In the genomic region with DNA sequence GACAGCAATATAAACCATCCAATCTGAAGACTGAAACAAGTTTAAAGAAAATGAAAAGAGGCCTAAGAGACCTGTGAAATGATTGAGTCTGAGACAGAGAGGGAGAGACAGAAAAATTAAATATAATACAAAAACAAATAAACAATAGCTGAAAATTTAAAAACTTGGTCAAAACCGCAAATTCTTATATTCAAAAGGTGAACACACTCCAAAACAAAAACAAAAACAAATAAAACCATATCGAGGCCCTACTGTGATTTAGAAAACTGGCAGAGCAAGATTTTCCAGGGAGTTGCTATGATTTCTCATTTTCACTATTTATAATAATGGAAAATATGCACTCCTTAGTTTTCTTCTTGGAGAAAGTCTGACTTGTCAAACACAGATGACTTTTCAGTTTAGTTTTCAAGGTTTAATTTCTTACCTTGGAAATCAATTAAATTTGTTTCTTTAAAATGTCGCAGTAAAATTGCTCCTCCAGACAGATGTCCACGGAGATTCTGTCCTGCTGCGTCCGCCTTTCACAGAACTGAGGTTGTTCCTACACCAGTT, we compare ENCODE assay signal across 8 cellular contexts.
DNase-seq lines count a peak whose midpoint lies in the region; ATAC-seq lines count a peak whose summit lies in the region.

No MANE protein-coding gene starts in this region.

- peak overlapping the region; percentile 86 for H3K4me3 ChIP-seq in iPS-15b (ENCODE audit: low read depth, low read length)

- peak overlapping the region; percentile 90 for H3K4me3 Mint-ChIP-seq in activated CD8-positive, alpha-beta T cell treated with anti-CD3 and anti-CD28 coated beads, Interleukin-2, amount 10 ng/mL, durations not matched to agents 7 days and 5 days
- H3K4me3 Mint-ChIP-seq in stimulated activated naive B cell treated with anti-CD40 and anti-IgM and Interleukin-4, amounts not matched to agents 10 μg/mL and 1 μg/mL and 100 μg/mL, for 72 hours: peak overlapping the region; percentile 88 to 97

- CTCF ChIA-PET in activated CD8-positive, alpha-beta T cell treated with anti-CD3 and anti-CD28 coated beads, Interleukin-2, amount 10 ng/mL, durations not matched to agents 7 days and 5 days (lab: Charles Lee): no interaction called here

- H3K9me3 Mint-ChIP-seq in activated CD8-positive, alpha-beta T cell treated with anti-CD3 and anti-CD28 coated beads, Interleukin-2, amount 10 ng/mL, durations not matched to agents 7 days and 5 days (ENCODE audit: insufficient read depth): peaks cover 9% of the 10 kb centered on the region
- peaks cover 0 to 3% of the 10 kb centered on the region in 2 donors for H3K9me3 Mint-ChIP-seq in stimulated activated naive B cell treated with anti-CD40 and anti-IgM and Interleukin-4, amounts not matched to agents 10 μg/mL and 1 μg/mL and 100 μg/mL, for 72 hours

- H3K36me3 ChIP-seq in iPS-15b (ENCODE audit: control insufficient read depth, insufficient read depth, low read length): no peaks in the 10 kb centered on the region

- no peaks in the 10 kb centered on the region for H3K27me3 Mint-ChIP-seq in activated CD8-positive, alpha-beta T cell treated with anti-CD3 and anti-CD28 coated beads, Interleukin-2, amount 10 ng/mL, durations not matched to agents 7 days and 5 days (ENCODE audit: low read depth)
- H3K27me3 Mint-ChIP-seq in stimulated activated naive B cell treated with anti-CD40 and anti-IgM and Interleukin-4, amounts not matched to agents 10 μg/mL and 1 μg/mL and 100 μg/mL, for 72 hours: no peaks in the 10 kb centered on the region

- H3K4me1 Mint-ChIP-seq in activated CD8-positive, alpha-beta T cell treated with anti-CD3 and anti-CD28 coated beads, Interleukin-2, amount 10 ng/mL, durations not matched to agents 7 days and 5 days (ENCODE audit: low read depth): peaks cover 34% of the 10 kb centered on the region
- peaks cover 10 to 41% of the 10 kb centered on the region in 2 donors for H3K4me1 Mint-ChIP-seq in stimulated activated naive B cell treated with anti-CD40 and anti-IgM and Interleukin-4, amounts not matched to agents 10 μg/mL and 1 μg/mL and 100 μg/mL, for 72 hours

- no peaks in the 10 kb centered on the region for H3K9me3 ChIP-seq in iPS-15b (ENCODE audit: control insufficient read depth, insufficient read depth, low read length)

- POLR2A ChIA-PET in activated CD8-positive, alpha-beta T cell treated with anti-CD3 and anti-CD28 coated beads, Interleukin-2, amount 10 ng/mL, durations not matched to agents 7 days and 5 days (lab: Charles Lee): no interaction called here

- no peak for ATAC-seq in activated CD8-positive, alpha-beta T cell treated with anti-CD3 and anti-CD28 coated beads, Interleukin-2, amount 10 ng/mL, durations not matched to agents 7 days and 5 days
- ATAC-seq in stimulated activated naive B cell treated with anti-CD40 and anti-IgM and Interleukin-4, amounts not matched to agents 10 μg/mL and 1 μg/mL and 100 μg/mL, for 72 hours (replicated peaks): no peak
- no peak for ATAC-seq in GM19397 (IDR thresholded peaks at IDR 0.05; ENCODE audit: unreplicated experiment)

- H3K36me3 Mint-ChIP-seq in activated CD8-positive, alpha-beta T cell treated with anti-CD3 and anti-CD28 coated beads, Interleukin-2, amount 10 ng/mL, durations not matched to agents 7 days and 5 days (ENCODE audit: low read depth): peaks cover 31% of the 10 kb centered on the region
- H3K36me3 Mint-ChIP-seq in stimulated activated naive B cell treated with anti-CD40 and anti-IgM and Interleukin-4, amounts not matched to agents 10 μg/mL and 1 μg/mL and 100 μg/mL, for 72 hours: peaks cover 19 to 27% of the 10 kb centered on the region in 2 donors

- DNase-seq in NCI-H2107 treated with DMSO at 0.1 percent for 48 hours (lab: John Stamatoyannopoulos, UW; ENCODE audit: unreplicated experiment): peak; percentile 40
- no peak for DNase-seq in NCI-H2107 (lab: John Stamatoyannopoulos, UW)
- no peak for DNase-seq in activated CD8-positive, alpha-beta T cell treated with anti-CD3 and anti-CD28 coated beads, Interleukin-2, amount 10 ng/mL, durations not matched to agents 7 days and 5 days
- no peak for DNase-seq in stimulated activated naive B cell treated with anti-CD40 and anti-IgM and Interleukin-4, amounts not matched to agents 10 μg/mL and 1 μg/mL and 100 μg/mL, for 72 hours
- DNase-seq in SIG-M5 (lab: John Stamatoyannopoulos, UW): no peak
- no peak for DNase-seq in D341Med (ENCODE audit: low spot score)

- peak overlapping the region; percentile 95 for H3K27ac Mint-ChIP-seq in activated CD8-positive, alpha-beta T cell treated with anti-CD3 and anti-CD28 coated beads, Interleukin-2, amount 10 ng/mL, durations not matched to agents 7 days and 5 days
- peak overlapping the region; percentile 95 for H3K27ac Mint-ChIP-seq in stimulated activated naive B cell treated with anti-CD40 and anti-IgM and Interleukin-4, amounts not matched to agents 10 μg/mL and 1 μg/mL and 100 μg/mL, for 72 hours

- H3K27me3 ChIP-seq in iPS-15b (ENCODE audit: control insufficient read depth, insufficient read depth, low read length): no peaks in the 10 kb centered on the region

- no peak overlapping the region for H3K9ac ChIP-seq in iPS-15b (ENCODE audit: low read depth, low read length)

- H3K4me1 ChIP-seq in iPS-15b (ENCODE audit: control insufficient read depth, insufficient read depth, low read length): no peaks in the 10 kb centered on the region
